In the genomic region with DNA sequence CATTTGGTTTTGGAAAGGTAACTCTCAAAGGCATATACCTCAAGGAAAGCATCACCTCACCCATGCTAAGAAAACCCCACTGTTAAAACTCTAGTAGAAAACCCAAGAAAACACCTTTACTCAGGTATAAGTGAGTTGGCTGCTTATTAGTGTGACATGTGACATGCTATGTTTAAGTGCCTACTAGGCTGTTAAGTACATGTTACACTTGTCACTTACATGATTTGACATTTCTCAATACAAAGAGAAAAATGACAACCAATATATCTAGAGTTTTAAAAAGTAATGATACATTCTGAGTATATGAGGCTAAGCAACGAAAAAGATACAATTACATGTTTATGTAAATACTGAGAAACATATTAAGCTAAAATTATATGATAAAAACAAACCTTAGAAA, we compare ENCODE assay signal across 26 cellular contexts.
"Had no signal": no experiment of that assay in that cellular context is flagged by ENCODE, and none has a peak within 500 bp of the region (broad histone marks: within the 10 kb centered on the region; RNA-seq: fewer than 3 reads in every experiment).

No MANE protein-coding gene starts in this region.

- H3K4me3 ChIP-seq: stomach, suprapubic skin, testis, thoracic aorta, thyroid gland, tibial artery, tibial nerve, transverse colon, upper lobe of left lung, upper lobe of right lung, uterus, vagina had no signal

- H3K27ac ChIP-seq: stomach, suprapubic skin, testis, thoracic aorta, thyroid gland, tibial artery, tibial nerve, transverse colon, upper lobe of left lung, upper lobe of right lung, uterus, vagina had no signal

- ATAC-seq: stimulated activated effector memory CD8-positive, alpha-beta T cell treated with anti-CD3 and anti-CD28 coated beads, Interleukin-12 subunit alpha, Interleukin-12 subunit beta, amount 100 ng/mL, for 72 hours; stimulated activated memory B cell treated with anti-CD40 and anti-IgM and Interleukin-4, amounts not matched to agents 10 μg/mL and 1 μg/mL and 100 μg/mL, for 72 hours; stimulated activated naive B cell treated with anti-CD40 and anti-IgM and Interleukin-4, amounts not matched to agents 10 μg/mL and 1 μg/mL and 100 μg/mL, for 72 hours; stimulated activated naive CD8-positive, alpha-beta T cell treated with anti-CD3 and anti-CD28 coated beads, Interleukin-15, amount 100 ng/mL, for 72 hours; stimulated activated naive CD8-positive, alpha-beta T cell treated with anti-CD3 and anti-CD28 coated beads, Interleukin-15, Interleukin-2, amounts not matched to agents 100 U/mL and 50 U/mL, for 24 hours; upper lobe of right lung had no signal

- H3K27me3 ChIP-seq: stomach, suprapubic skin, testis, thyroid gland, tibial artery, tibial nerve, transverse colon, upper lobe of left lung, upper lobe of right lung, uterus, vagina had no signal

- H3K4me1 ChIP-seq: stomach, suprapubic skin, testis, thyroid gland, tibial artery, transverse colon, upper lobe of left lung, upper lobe of right lung, uterus, vagina had no signal

- DNase-seq: stimulated activated CD4-positive, alpha-beta T cell treated with anti-CD3 and anti-CD28 coated beads, Interleukin-2, amount 100 ng/mL, for 48 hours; stimulated activated CD4-positive, alpha-beta T cell treated with anti-CD3 and anti-CD28 coated beads, Interleukin-4, amount 100 ng/mL, for 1 hour; stimulated activated CD4-positive, alpha-beta T cell treated with anti-CD3 and anti-CD28 coated beads, Interleukin-4, amount 100 ng/mL, for 24 hours; stimulated activated CD4-positive, alpha-beta T cell treated with anti-CD3 and anti-CD28 coated beads, Interleukin-4, amount 100 ng/mL, for 4 hours; stimulated activated CD8-positive, alpha-beta memory T cell treated with anti-CD3 and anti-CD28 coated beads, Interleukin-4, amount 100 ng/mL, for 48 hours; stimulated activated naive B cell treated with anti-CD40 and anti-IgM and Interleukin-4, amounts not matched to agents 10 μg/mL and 1 μg/mL and 100 μg/mL, for 72 hours; stimulated activated naive CD4-positive, alpha-beta T cell; stimulated activated naive CD4-positive, alpha-beta T cell treated with Interleukin-2 at 50 U/mL for 16 hours; stimulated activated naive CD8-positive, alpha-beta T cell treated with anti-CD3 and anti-CD28 coated beads, Interleukin-15, amount 100 ng/mL, for 72 hours; stimulated activated naive CD8-positive, alpha-beta T cell treated with anti-CD3 and anti-CD28 coated beads, Interleukin-15, Interleukin-2, amounts not matched to agents 100 U/mL and 50 U/mL, for 24 hours; stomach; substantia nigra; testis; thyroid gland; tibial artery; transverse colon; trophoblast cell; upper lobe of left lung; upper lobe of right lung; uterus had no signal

- H3K36me3 ChIP-seq: stomach, suprapubic skin, thoracic aorta, thyroid gland, tibial artery, tibial nerve, transverse colon, upper lobe of left lung, upper lobe of right lung, uterus, vagina had no signal

- H3K9me3 ChIP-seq: suprapubic skin, testis, thoracic aorta, thyroid gland, tibial artery, transverse colon, upper lobe of left lung, upper lobe of right lung, uterus, vagina had no signal
